1 cellular context compared by ENCODE assay signal in the genomic region with DNA sequence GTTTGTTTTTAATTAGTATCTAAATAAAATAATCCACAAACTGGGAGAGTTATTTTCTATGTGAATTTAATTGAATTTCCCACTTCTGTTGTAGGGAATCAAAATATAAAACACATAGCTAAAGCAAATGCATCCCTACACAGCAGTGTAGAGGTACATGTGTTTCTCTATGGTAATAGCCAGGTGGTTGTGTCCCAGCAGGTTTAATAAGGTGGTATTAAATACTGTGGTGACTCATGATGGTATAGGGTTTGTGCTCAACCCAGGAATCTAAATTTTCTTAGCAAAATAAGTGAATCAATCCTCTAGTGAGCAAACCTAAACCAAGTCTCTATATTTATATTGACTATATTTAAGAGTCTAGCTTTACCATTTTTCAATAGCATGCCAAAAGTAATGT.
TF ChIP-seq lines count a peak whose summit lies in the region.

No MANE protein-coding gene starts in this region.

TF ChIP-seq in GM12878, 131 proteins besides CTCF, POLR2A, EP300 and RAD21 (continued from another document):
- TF ChIP-seq, protein P1, sequence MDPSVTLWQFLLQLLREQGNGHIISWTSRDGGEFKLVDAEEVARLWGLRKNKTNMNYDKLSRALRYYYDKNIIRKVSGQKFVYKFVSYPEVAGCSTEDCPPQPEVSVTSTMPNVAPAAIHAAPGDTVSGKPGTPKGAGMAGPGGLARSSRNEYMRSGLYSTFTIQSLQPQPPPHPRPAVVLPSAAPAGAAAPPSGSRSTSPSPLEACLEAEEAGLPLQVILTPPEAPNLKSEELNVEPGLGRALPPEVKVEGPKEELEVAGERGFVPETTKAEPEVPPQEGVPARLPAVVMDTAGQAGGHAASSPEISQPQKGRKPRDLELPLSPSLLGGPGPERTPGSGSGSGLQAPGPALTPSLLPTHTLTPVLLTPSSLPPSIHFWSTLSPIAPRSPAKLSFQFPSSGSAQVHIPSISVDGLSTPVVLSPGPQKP (IDR thresholded peaks at IDR 0.05; ENCODE audit: low read depth, low read length) = no peak
- no peak for TF ChIP-seq KDM1A (IDR thresholded peaks at IDR 0.05; ENCODE audit: borderline replicate concordance)
- TF ChIP-seq, protein P2, sequence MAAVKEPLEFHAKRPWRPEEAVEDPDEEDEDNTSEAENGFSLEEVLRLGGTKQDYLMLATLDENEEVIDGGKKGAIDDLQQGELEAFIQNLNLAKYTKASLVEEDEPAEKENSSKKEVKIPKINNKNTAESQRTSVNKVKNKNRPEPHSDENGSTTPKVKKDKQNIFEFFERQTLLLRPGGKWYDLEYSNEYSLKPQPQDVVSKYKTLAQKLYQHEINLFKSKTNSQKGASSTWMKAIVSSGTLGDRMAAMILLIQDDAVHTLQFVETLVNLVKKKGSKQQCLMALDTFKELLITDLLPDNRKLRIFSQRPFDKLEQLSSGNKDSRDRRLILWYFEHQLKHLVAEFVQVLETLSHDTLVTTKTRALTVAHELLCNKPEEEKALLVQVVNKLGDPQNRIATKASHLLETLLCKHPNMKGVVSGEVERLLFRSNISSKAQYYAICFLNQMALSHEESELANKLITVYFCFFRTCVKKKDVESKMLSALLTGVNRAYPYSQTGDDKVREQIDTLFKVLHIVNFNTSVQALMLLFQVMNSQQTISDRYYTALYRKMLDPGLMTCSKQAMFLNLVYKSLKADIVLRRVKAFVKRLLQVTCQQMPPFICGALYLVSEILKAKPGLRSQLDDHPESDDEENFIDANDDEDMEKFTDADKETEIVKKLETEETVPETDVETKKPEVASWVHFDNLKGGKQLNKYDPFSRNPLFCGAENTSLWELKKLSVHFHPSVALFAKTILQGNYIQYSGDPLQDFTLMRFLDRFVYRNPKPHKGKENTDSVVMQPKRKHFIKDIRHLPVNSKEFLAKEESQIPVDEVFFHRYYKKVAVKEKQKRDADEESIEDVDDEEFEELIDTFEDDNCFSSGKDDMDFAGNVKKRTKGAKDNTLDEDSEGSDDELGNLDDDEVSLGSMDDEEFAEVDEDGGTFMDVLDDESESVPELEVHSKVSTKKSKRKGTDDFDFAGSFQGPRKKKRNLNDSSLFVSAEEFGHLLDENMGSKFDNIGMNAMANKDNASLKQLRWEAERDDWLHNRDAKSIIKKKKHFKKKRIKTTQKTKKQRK (IDR thresholded peaks at IDR 0.05; ENCODE audit: low read depth, low read length) = no peak
TF ChIP-seq in GM12878: peak in this region for 0.
